Comparison of ENCODE assay signal across 8 cellular contexts in genomic region chr7:149090397-149091195, GRCh38. TPM values are rescaled to one million over a fixed set of nuclear protein-coding genes. Genes with fewer than 3 reads are reported as not detected.
DNase-seq lines count a peak whose midpoint lies in the region; ATAC-seq and TF ChIP-seq lines count a peak whose summit lies in the region.

A gene with protein sequence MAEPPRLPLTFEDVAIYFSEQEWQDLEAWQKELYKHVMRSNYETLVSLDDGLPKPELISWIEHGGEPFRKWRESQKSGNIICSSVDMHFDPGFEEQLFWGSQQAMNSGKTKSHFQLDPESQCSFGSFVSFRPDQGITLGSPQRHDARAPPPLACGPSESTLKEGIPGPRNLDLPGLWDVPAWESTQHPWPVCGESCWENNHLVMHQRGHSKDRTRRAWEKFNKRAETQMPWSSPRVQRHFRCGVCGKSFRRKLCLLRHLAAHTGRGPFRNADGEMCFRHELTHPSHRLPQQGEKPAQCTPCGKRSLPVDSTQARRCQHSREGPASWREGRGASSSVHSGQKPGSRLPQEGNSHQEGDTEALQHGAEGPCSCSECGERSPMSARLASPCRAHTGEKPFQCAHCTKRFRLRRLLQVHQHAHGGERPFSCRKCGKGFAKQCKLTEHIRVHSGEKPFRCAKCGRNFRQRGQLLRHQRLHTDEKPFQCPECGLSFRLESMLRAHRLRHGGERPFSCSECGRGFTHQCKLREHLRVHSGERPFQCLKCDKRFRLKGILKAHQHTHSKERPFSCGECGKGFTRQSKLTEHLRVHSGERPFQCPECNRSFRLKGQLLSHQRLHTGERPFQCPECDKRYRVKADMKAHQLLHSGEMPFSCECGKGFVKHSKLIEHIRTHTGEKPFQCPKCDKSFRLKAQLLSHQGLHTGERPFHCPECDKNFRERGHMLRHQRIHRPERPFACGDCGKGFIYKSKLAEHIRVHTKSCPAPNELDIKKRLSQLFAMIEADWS (minus strand): TSS chr7:149090718. CDS start chr7:149090640, 78 bp downstream.

- peak within 1 kb of the TSS; percentile 55 for H2BK20ac ChIP-seq in IMR-90 (ENCODE audit: low read depth, low read length)

- peak within 1 kb of the TSS; percentile 99 for H2AFZ ChIP-seq in IMR-90 (replicated peaks; ENCODE audit: low read length, poor library complexity)

- H3K9me3 ChIP-seq in IMR-90 (ENCODE audit: control insufficient read depth, insufficient read depth, low read length): no peaks in the 10 kb centered on the region
- H3K9me3 ChIP-seq in esophagus (ENCODE audit: control insufficient read depth in 2 of 2, insufficient read depth in 1 of 2, low read depth in 1 of 2, low read length in 1 of 2): no peaks in the 10 kb centered on the region

- H4K20me1 ChIP-seq in IMR-90 (ENCODE audit: insufficient read depth, low read length): no peaks in the 10 kb centered on the region

- peak; percentile 82 for TF ChIP-seq RAD21 in IMR-90 (IDR thresholded peaks at IDR 0.05; ENCODE audit: low read length)

- peak within 1 kb of the TSS; percentile 88 for H4K91ac ChIP-seq in IMR-90 (ENCODE audit: insufficient read depth, low read depth, low read length)

- H3K27me3 ChIP-seq in IMR-90 (ENCODE audit: control insufficient read depth, insufficient read depth, low read length) (no peaks in the 10 kb centered on the region), esophagus (ENCODE audit: control insufficient read depth in 1 of 2, insufficient read depth in 2 of 2, low read length in 2 of 2) (no peaks in the 10 kb centered on the region)

- peak within 1 kb of the TSS; percentile 58 for H4K5ac ChIP-seq in IMR-90 (ENCODE audit: low read depth, low read length)

- peak; percentile 73 for ATAC-seq in GM21529 (IDR thresholded peaks at IDR 0.05; ENCODE audit: unreplicated experiment)
- peak; percentile 96 for ATAC-seq in IMR-90 (ENCODE audit: low read depth)

- no peaks in the 10 kb centered on the region for H3K36me3 ChIP-seq in IMR-90 (ENCODE audit: control insufficient read depth, insufficient read depth, low read length)
- H3K36me3 ChIP-seq in esophagus (ENCODE audit: control insufficient read depth in 2 of 2, insufficient read depth in 2 of 2, low read length in 1 of 2): no peaks in the 10 kb centered on the region

- peak within 1 kb of the TSS; percentile 61 for H2BK5ac ChIP-seq in IMR-90 (ENCODE audit: low read depth, low read length, poor library complexity, severe bottlenecking)

- BruUV-seq in IMR-90 (replicated peaks; lab: Mats Ljungman, UMichigan): no TSS peak

- peaks cover 16% of the 10 kb centered on the region in 2 experiments for H3K79me1 ChIP-seq in IMR-90 (ENCODE audit: low read depth in 1 of 2, low read length in 2 of 2)

- H2AK5ac ChIP-seq in IMR-90 (ENCODE audit: low read depth, low read length): no peak within 1 kb of the TSS

- peak; percentile 50; the same call in 1 of the 2 replicates for TF ChIP-seq POLR2A in IMR-90 (IDR thresholded peaks at IDR 0.05; ENCODE audit: low read depth, low read length)

- H3K4me3 ChIP-seq in IMR-90 (ENCODE audit: insufficient read depth, low read depth, low read length) (peak within 1 kb of the TSS; percentile 89), esophagus (ENCODE audit: low read depth in 1 of 2, low read length in 2 of 2) (peak within 1 kb of the TSS; percentile 69 to 95)

- peak within 1 kb of the TSS; percentile 77 for H2BK120ac ChIP-seq in IMR-90 (ENCODE audit: low read depth, low read length)

- intact Hi-C loops in IMR-90 (cut with micrococcal nuclease): loop anchor here (1.0 to 2.0 kb wide), 4 partner anchors 36 to 108 kb away; partner anchors contain the start of genes PDIA4 and ZNF425

- H3K4me2 ChIP-seq in IMR-90 (ENCODE audit: low read depth, low read length): peak within 1 kb of the TSS; percentile 90

- peak within 1 kb of the TSS; percentile 98 for H2AK9ac ChIP-seq in IMR-90 (replicated peaks; ENCODE audit: low read depth, low read length, poor library complexity)

- WGBS in IMR-90 (ENCODE audit: extremely low coverage in 2 of 2, insufficient read length in 1 of 2), 2 experiments: 1% methylated on average over 18 of the region's 77 CpGs; no CpG with 5 or more reads in 1 of the 2 experiments
- 0 to 1% methylated on average over 73 to 77 of the region's 77 CpGs for WGBS in esophagus, 2 donors

- peak within 1 kb of the TSS; percentile 32 for H3K18ac ChIP-seq in IMR-90 (ENCODE audit: low read depth, low read length)

- H3K56ac ChIP-seq in IMR-90 (ENCODE audit: extremely low read depth, insufficient read depth, low read length): peak within 1 kb of the TSS; percentile 56

- peaks cover 3% of the 10 kb centered on the region; the same call in 1 of the 2 replicates for H3K9me1 ChIP-seq in IMR-90 (ENCODE audit: insufficient read depth, low read length)

- in situ Hi-C loops in IMR-90 (cut with MboI; ENCODE audit: low sequenced_read_pairs): no loop called here

- H3K9ac ChIP-seq in IMR-90 (ENCODE audit: low read depth, low read length): peak within 1 kb of the TSS; percentile 69

- dilution Hi-C loops in IMR-90 (cut with HindIII; ENCODE audit: low sequenced_read_pairs, unreplicated experiment): no loop called here

- H3K4me1 ChIP-seq in IMR-90 (ENCODE audit: control insufficient read depth, insufficient read depth, low read length) (no peaks in the 10 kb centered on the region), esophagus (ENCODE audit: control insufficient read depth in 2 of 2, insufficient read depth in 2 of 2, low read length in 1 of 2) (no peaks in the 10 kb centered on the region)

- CTCF ChIA-PET in IMR-90 (lab: Yijun Ruan, JAX): no interaction called here

- DNase-seq in DMS53 (lab: John Stamatoyannopoulos, UW) (peak; percentile 97), IMR-90 (peak; percentile 87), OCI-M1 (lab: John Stamatoyannopoulos, UW) (peak; percentile 88), activated T-cell treated with anti-CD3 and anti-CD28 coated beads for 48 hours (ENCODE audit: low read depth) (peak; percentile 97), myocyte (ENCODE audit: low read depth) (peak; percentile 96)
- peak; percentile 88 to 95 for DNase-seq in stimulated activated CD8-positive, alpha-beta memory T cell treated with anti-CD3 and anti-CD28 coated beads, Interleukin-7, amount 100 ng/mL, for 4 hours (ENCODE audit: low read depth in 2 of 2)

- H3K4ac ChIP-seq in IMR-90 (ENCODE audit: low read depth, low read length): peak within 1 kb of the TSS; percentile 98

- POLR2A ChIA-PET in IMR-90 (lab: Charles Lee; ENCODE audit: unreplicated experiment): no interaction called here

- H2BK15ac ChIP-seq in IMR-90 (ENCODE audit: low read depth, low read length): no peak within 1 kb of the TSS

- peak within 1 kb of the TSS; percentile 68 for H3K27ac ChIP-seq in IMR-90 (ENCODE audit: insufficient read depth, low read length)
- H3K27ac ChIP-seq in esophagus (ENCODE audit: low read depth in 2 of 2, low read length in 1 of 2): peak within 1 kb of the TSS; percentile 98 to 99

- H3K14ac ChIP-seq in IMR-90 (replicated peaks; ENCODE audit: low read depth, low read length): peak within 1 kb of the TSS; percentile 99

- H4K8ac ChIP-seq in IMR-90 (ENCODE audit: low read depth in 2 of 2, low read length in 2 of 2): peak within 1 kb of the TSS; percentile 52 to 82

- peak; percentile 97 for TF ChIP-seq CTCF in IMR-90 (conservative IDR thresholded peaks at IDR 0.05; ENCODE audit: low read depth, low read length)

- peak within 1 kb of the TSS; percentile 90 for H3K23ac ChIP-seq in IMR-90 (ENCODE audit: low read depth, low read length)

TF ChIP-seq in IMR-90, 13 proteins besides CTCF, POLR2A, EP300 and RAD21:
- 0 out of 2 replicates have a peak, but pooled peaks have one; percentile 42 for TF ChIP-seq CHD1 (IDR thresholded peaks at IDR 0.05; ENCODE audit: low read depth, low read length)
- TF ChIP-seq, protein P1, sequence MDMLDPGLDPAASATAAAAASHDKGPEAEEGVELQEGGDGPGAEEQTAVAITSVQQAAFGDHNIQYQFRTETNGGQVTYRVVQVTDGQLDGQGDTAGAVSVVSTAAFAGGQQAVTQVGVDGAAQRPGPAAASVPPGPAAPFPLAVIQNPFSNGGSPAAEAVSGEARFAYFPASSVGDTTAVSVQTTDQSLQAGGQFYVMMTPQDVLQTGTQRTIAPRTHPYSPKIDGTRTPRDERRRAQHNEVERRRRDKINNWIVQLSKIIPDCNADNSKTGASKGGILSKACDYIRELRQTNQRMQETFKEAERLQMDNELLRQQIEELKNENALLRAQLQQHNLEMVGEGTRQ (IDR thresholded peaks at IDR 0.05; ENCODE audit: low read depth, low read length): no peak
- peak; percentile 96 for TF ChIP-seq MAZ (IDR thresholded peaks at IDR 0.05; ENCODE audit: borderline replicate concordance, low read depth, low read length)
- no peak for TF ChIP-seq FOS (IDR thresholded peaks at IDR 0.05; ENCODE audit: low read depth, low read length)
- peak; percentile 50 for TF ChIP-seq SMC3 (IDR thresholded peaks at IDR 0.05; ENCODE audit: low read depth, low read length)

RNA-seq across cellular contexts. Expression of the gene that starts here (rescaled TPM):
- 5.8 and 7.3 TPM in 2 replicates for total RNA-seq in IMR-90 (2012; rRNA removed)
- 2.6 and 2.8 TPM in 2 replicates for polyA plus RNA-seq in IMR-90 (2012; rRNA removed)
- 1.0 and 2.1 TPM in 2 replicates for polyA plus RNA-seq in IMR-90 (2012; cell fraction: cytosol; rRNA removed)
- polyA plus RNA-seq in IMR-90 (2012; cell fraction: nucleus; rRNA removed; ENCODE audit: low replicate concordance): 3.6 and 5.9 TPM in 2 replicates
- 1 to 10 TPM; 3.6 to 3.9 TPM for polyA plus RNA-seq in esophagus
- 5.9 and 6.7 TPM in 2 replicates for total RNA-seq in myocyte
- 4.3 TPM for polyA plus RNA-seq in myocyte (2012)

Comparison
In these comparisons a context has a peak if more than half of its experiments do, and no peak if none do; other contexts are left out.
1. Peak in every context shown above with its lines: DNase-seq, ATAC-seq, H3K4me3 ChIP-seq and H3K27ac ChIP-seq.